In genomic region chr10:62080905-62081304, GRCh38 we compare ENCODE assay signal across 1 cellular context.
TF ChIP-seq lines count a peak whose summit lies in the region.

No MANE protein-coding gene starts in this region.

TF ChIP-seq in HCT116, 20 proteins besides CTCF, POLR2A, EP300 and RAD21 (continued from another document):
- TF ChIP-seq, protein P1, sequence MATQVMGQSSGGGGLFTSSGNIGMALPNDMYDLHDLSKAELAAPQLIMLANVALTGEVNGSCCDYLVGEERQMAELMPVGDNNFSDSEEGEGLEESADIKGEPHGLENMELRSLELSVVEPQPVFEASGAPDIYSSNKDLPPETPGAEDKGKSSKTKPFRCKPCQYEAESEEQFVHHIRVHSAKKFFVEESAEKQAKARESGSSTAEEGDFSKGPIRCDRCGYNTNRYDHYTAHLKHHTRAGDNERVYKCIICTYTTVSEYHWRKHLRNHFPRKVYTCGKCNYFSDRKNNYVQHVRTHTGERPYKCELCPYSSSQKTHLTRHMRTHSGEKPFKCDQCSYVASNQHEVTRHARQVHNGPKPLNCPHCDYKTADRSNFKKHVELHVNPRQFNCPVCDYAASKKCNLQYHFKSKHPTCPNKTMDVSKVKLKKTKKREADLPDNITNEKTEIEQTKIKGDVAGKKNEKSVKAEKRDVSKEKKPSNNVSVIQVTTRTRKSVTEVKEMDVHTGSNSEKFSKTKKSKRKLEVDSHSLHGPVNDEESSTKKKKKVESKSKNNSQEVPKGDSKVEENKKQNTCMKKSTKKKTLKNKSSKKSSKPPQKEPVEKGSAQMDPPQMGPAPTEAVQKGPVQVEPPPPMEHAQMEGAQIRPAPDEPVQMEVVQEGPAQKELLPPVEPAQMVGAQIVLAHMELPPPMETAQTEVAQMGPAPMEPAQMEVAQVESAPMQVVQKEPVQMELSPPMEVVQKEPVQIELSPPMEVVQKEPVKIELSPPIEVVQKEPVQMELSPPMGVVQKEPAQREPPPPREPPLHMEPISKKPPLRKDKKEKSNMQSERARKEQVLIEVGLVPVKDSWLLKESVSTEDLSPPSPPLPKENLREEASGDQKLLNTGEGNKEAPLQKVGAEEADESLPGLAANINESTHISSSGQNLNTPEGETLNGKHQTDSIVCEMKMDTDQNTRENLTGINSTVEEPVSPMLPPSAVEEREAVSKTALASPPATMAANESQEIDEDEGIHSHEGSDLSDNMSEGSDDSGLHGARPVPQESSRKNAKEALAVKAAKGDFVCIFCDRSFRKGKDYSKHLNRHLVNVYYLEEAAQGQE (IDR thresholded peaks at IDR 0.05; ENCODE audit: low read depth) = no peak
